In genomic region chr3:137866933-137867332, GRCh38 we compare ENCODE assay signal across 30 cellular contexts.
"Had no signal": no experiment of that assay in that cellular context is flagged by ENCODE, and none has a peak within 500 bp of the region (broad histone marks: within the 10 kb centered on the region; RNA-seq: fewer than 3 reads in every experiment).

No MANE protein-coding gene starts in this region.

- H3K4me1 ChIP-seq: body of pancreas, left lung, neural progenitor cell, right lobe of liver, suprapubic skin, tibial nerve, uterus had no signal

- H3K4me2 ChIP-seq: neural progenitor cell had no signal

- H2AFZ ChIP-seq: neural progenitor cell had no signal

- H3K36me3 ChIP-seq: left lung, neural progenitor cell, right lobe of liver, suprapubic skin, tibial nerve, uterus had no signal

- H3K27me3 Mint-ChIP-seq: activated CD4-positive, alpha-beta T cell treated with anti-CD3 and anti-CD28 coated beads, Interleukin-2, amount 10 ng/mL, durations not matched to agents 24 days and 14 days; activated CD8-positive, alpha-beta memory T cell treated with anti-CD3 and anti-CD28 coated beads, Interleukin-2, amount 10 ng/mL, durations not matched to agents 7 days and 5 days; activated CD8-positive, alpha-beta T cell treated with anti-CD3 and anti-CD28 coated beads for 36 hours; activated naive CD8-positive, alpha-beta T cell treated with anti-CD3 and anti-CD28 coated beads, Interleukin-2, amount 50 U/mL, for 24 hours; stimulated activated naive CD8-positive, alpha-beta T cell treated with anti-CD3 and anti-CD28 coated beads, Interleukin-15, amount 100 ng/mL, for 72 hours had no signal

- H3K27ac ChIP-seq: body of pancreas, left lung, neural progenitor cell, right lobe of liver, skin epidermis, suprapubic skin, tibial nerve, uterus had no signal

- H3K9ac ChIP-seq: neural progenitor cell had no signal

- H3K27ac Mint-ChIP-seq: activated CD4-positive, alpha-beta T cell treated with anti-CD3 and anti-CD28 coated beads, Interleukin-2, amount 10 ng/mL, durations not matched to agents 24 days and 14 days; activated CD8-positive, alpha-beta memory T cell treated with anti-CD3 and anti-CD28 coated beads, Interleukin-2, amount 10 ng/mL, durations not matched to agents 7 days and 5 days; activated CD8-positive, alpha-beta T cell treated with anti-CD3 and anti-CD28 coated beads for 36 hours; activated naive CD8-positive, alpha-beta T cell treated with anti-CD3 and anti-CD28 coated beads, Interleukin-2, amount 50 U/mL, for 24 hours; activated T-helper 1 cell treated with anti-CD3 and anti-CD28 coated beads, Interleukin-12 subunit alpha, Interleukin-12 subunit beta, Interleukin-2, Interleukin-4 antibody, amounts not matched to agents 30 ng/mL and 10 ng/mL and 1 ng/mL, durations not matched to agents 14 hours and 24 hours and 36 hours; immature natural killer cell; mesothelial cell of epicardium; naive thymus-derived CD8-positive, alpha-beta T cell; neural progenitor cell; stimulated activated effector memory CD8-positive, alpha-beta T cell treated with anti-CD3 and anti-CD28 coated beads, Interleukin-12 subunit alpha, Interleukin-12 subunit beta, amount 100 ng/mL, for 72 hours; stimulated activated naive CD8-positive, alpha-beta T cell treated with anti-CD3 and anti-CD28 coated beads, Interleukin-15, amount 100 ng/mL, for 72 hours had no signal

- H3K9me3 ChIP-seq: right lobe of liver, uterus had no signal

- DNase-seq: activated CD8-positive, alpha-beta memory T cell treated with anti-CD3 and anti-CD28 coated beads, Interleukin-2, amount 10 ng/mL, durations not matched to agents 7 days and 5 days; activated CD8-positive, alpha-beta T cell treated with anti-CD3 and anti-CD28 coated beads for 36 hours; activated gamma-delta T cell; activated naive CD4-positive, alpha-beta T cell treated with anti-CD3 and anti-CD28 coated beads, Interleukin-2, amount 50 U/mL, for 16 hours; activated naive CD8-positive, alpha-beta T cell treated with anti-CD3 and anti-CD28 coated beads, Interleukin-2, amount 50 U/mL, for 24 hours; anterior cingulate cortex; body of pancreas; erythroblast; foreskin melanocyte; glutamatergic neuron; hippocampal formation; immature natural killer cell; kidney glomerular epithelial cell; left lung; naive thymus-derived CD8-positive, alpha-beta T cell; posterior cingulate gyrus; right lobe of liver; stimulated activated CD4-positive, alpha-beta T cell treated with anti-CD3 and anti-CD28 coated beads, Interleukin-2, amount 100 ng/mL, for 24 hours; stimulated activated naive CD8-positive, alpha-beta T cell treated with anti-CD3 and anti-CD28 coated beads, Interleukin-15, amount 100 ng/mL, for 72 hours; uterus had no signal

- H3K4me3 ChIP-seq: body of pancreas, left lung, lung, neural progenitor cell, right lobe of liver, skin epidermis, suprapubic skin, tibial nerve, uterus had no signal

- H3K36me3 Mint-ChIP-seq: activated CD8-positive, alpha-beta memory T cell treated with anti-CD3 and anti-CD28 coated beads, Interleukin-2, amount 10 ng/mL, durations not matched to agents 7 days and 5 days; mesothelial cell of epicardium; neural progenitor cell; stimulated activated effector memory CD8-positive, alpha-beta T cell treated with anti-CD3 and anti-CD28 coated beads, Interleukin-12 subunit alpha, Interleukin-12 subunit beta, amount 100 ng/mL, for 72 hours had no signal

- H3K4me3 Mint-ChIP-seq: activated CD4-positive, alpha-beta T cell treated with anti-CD3 and anti-CD28 coated beads, Interleukin-2, amount 10 ng/mL, durations not matched to agents 24 days and 14 days; activated CD8-positive, alpha-beta memory T cell treated with anti-CD3 and anti-CD28 coated beads, Interleukin-2, amount 10 ng/mL, durations not matched to agents 7 days and 5 days; activated CD8-positive, alpha-beta T cell treated with anti-CD3 and anti-CD28 coated beads for 36 hours; activated naive CD8-positive, alpha-beta T cell treated with anti-CD3 and anti-CD28 coated beads, Interleukin-2, amount 50 U/mL, for 24 hours; activated T-helper 1 cell treated with anti-CD3 and anti-CD28 coated beads, Interleukin-12 subunit alpha, Interleukin-12 subunit beta, Interleukin-2, Interleukin-4 antibody, amounts not matched to agents 30 ng/mL and 10 ng/mL and 1 ng/mL, durations not matched to agents 14 hours and 24 hours and 36 hours; immature natural killer cell; mesothelial cell of epicardium; naive thymus-derived CD8-positive, alpha-beta T cell; neural progenitor cell; stimulated activated effector memory CD8-positive, alpha-beta T cell treated with anti-CD3 and anti-CD28 coated beads, Interleukin-12 subunit alpha, Interleukin-12 subunit beta, amount 100 ng/mL, for 72 hours; stimulated activated naive CD8-positive, alpha-beta T cell treated with anti-CD3 and anti-CD28 coated beads, Interleukin-15, amount 100 ng/mL, for 72 hours had no signal

- H3K4me1 Mint-ChIP-seq: activated CD4-positive, alpha-beta T cell treated with anti-CD3 and anti-CD28 coated beads, Interleukin-2, amount 10 ng/mL, durations not matched to agents 24 days and 14 days; activated CD8-positive, alpha-beta memory T cell treated with anti-CD3 and anti-CD28 coated beads, Interleukin-2, amount 10 ng/mL, durations not matched to agents 7 days and 5 days; activated naive CD8-positive, alpha-beta T cell treated with anti-CD3 and anti-CD28 coated beads, Interleukin-2, amount 50 U/mL, for 24 hours; immature natural killer cell; mesothelial cell of epicardium; naive thymus-derived CD8-positive, alpha-beta T cell; neural progenitor cell; stimulated activated effector memory CD8-positive, alpha-beta T cell treated with anti-CD3 and anti-CD28 coated beads, Interleukin-12 subunit alpha, Interleukin-12 subunit beta, amount 100 ng/mL, for 72 hours; stimulated activated naive CD8-positive, alpha-beta T cell treated with anti-CD3 and anti-CD28 coated beads, Interleukin-15, amount 100 ng/mL, for 72 hours had no signal

- H3K27me3 ChIP-seq: body of pancreas, left lung, neural progenitor cell, right lobe of liver, suprapubic skin, tibial nerve, uterus had no signal

- ATAC-seq: activated CD4-positive, CD25-positive, alpha-beta regulatory T cell treated with anti-CD3 and anti-CD28 coated beads, Interleukin-2, amount 50 U/mL, for 24 hours; activated CD8-positive, alpha-beta memory T cell treated with anti-CD3 and anti-CD28 coated beads, Interleukin-2, amount 10 ng/mL, durations not matched to agents 7 days and 5 days; activated CD8-positive, alpha-beta T cell treated with anti-CD3 and anti-CD28 coated beads for 36 hours; activated naive CD8-positive, alpha-beta T cell treated with anti-CD3 and anti-CD28 coated beads, Interleukin-2, amount 50 U/mL, for 24 hours; body of pancreas; left lung; naive thymus-derived CD8-positive, alpha-beta T cell; right lobe of liver; stimulated activated effector memory CD8-positive, alpha-beta T cell treated with anti-CD3 and anti-CD28 coated beads, Interleukin-12 subunit alpha, Interleukin-12 subunit beta, amount 100 ng/mL, for 72 hours; stimulated activated naive CD8-positive, alpha-beta T cell treated with anti-CD3 and anti-CD28 coated beads, Interleukin-15, amount 100 ng/mL, for 72 hours had no signal
